ENCODE assay signal across 1 cellular context in genomic region chr17:50207318-50207717, GRCh38.
TF ChIP-seq lines count a peak whose summit lies in the region.

No MANE protein-coding gene starts in this region.

TF ChIP-seq in GM23338, 12 proteins besides CTCF, POLR2A, EP300 and RAD21 (continued from another document):
- TF ChIP-seq ZNF462 (CRISPR knock-in tag; IDR thresholded peaks at IDR 0.05): no peak
- TF ChIP-seq EZH2 (IDR thresholded peaks at IDR 0.05; ENCODE audit: low read depth, unreplicated experiment): no peak
- no peak for TF ChIP-seq POLR2AphosphoS5 (IDR thresholded peaks at IDR 0.05; ENCODE audit: low read depth)
- TF ChIP-seq NANOG (IDR thresholded peaks at IDR 0.05; ENCODE audit: borderline replicate concordance): no peak
- TF ChIP-seq REST (IDR thresholded peaks at IDR 0.05; ENCODE audit: unreplicated experiment): no peak
- TF ChIP-seq ZNF114 (CRISPR knock-in tag; IDR thresholded peaks at IDR 0.05): no peak
- no peak for TF ChIP-seq ZNF331 (CRISPR knock-in tag; IDR thresholded peaks at IDR 0.05; ENCODE audit: low read depth)
- TF ChIP-seq ETS1 (IDR thresholded peaks at IDR 0.05): no peak
- TF ChIP-seq STAT1 (IDR thresholded peaks at IDR 0.05; ENCODE audit: unreplicated experiment): no peak
- TF ChIP-seq JUNB (IDR thresholded peaks at IDR 0.05; ENCODE audit: unreplicated experiment): no peak
- no peak for TF ChIP-seq EZH2phosphoT487 (IDR thresholded peaks at IDR 0.05; ENCODE audit: unreplicated experiment)
TF ChIP-seq in GM23338: peak in this region for 0.
